16 cellular contexts compared by ENCODE assay signal in genomic region chr1:41866285-41866684, GRCh38. TPM values are rescaled to one million over a fixed set of nuclear protein-coding genes. Genes with fewer than 3 reads are reported as not detected.
A peak's percentile ranks its signal among the peaks of the same experiment; 100 is the strongest.
DNase-seq lines count a peak whose midpoint lies in the region; ATAC-seq and TF ChIP-seq lines count a peak whose summit lies in the region.
"Had no signal": no experiment of that assay in that cellular context is flagged by ENCODE, and none has a peak within 500 bp of the region (broad histone marks: within the 10 kb centered on the region; RNA-seq: fewer than 3 reads in every experiment).

No MANE protein-coding gene starts in this region.

- 97 to 100% methylated on average over 1 to 2 of the region's 2 CpGs for WGBS in endodermal cell (ENCODE audit: insufficient coverage in 1 of 2, insufficient read length in 1 of 2), 2 experiments
- 86% methylated on average over 2 of the region's 2 CpGs for WGBS in mesenchymal stem cell
- WGBS in thyroid gland, 2 donors: 61 to 77% methylated on average over 2 of the region's 2 CpGs

- H4K91ac ChIP-seq in mesenchymal stem cell (ENCODE audit: low read length): peak overlapping the region; percentile 14

- no peak overlapping the region for H2AFZ ChIP-seq in mesenchymal stem cell (ENCODE audit: low read depth, low read length)

- H3K36me3 Mint-ChIP-seq in endodermal cell (ENCODE audit: low read depth): no peaks in the 10 kb centered on the region
- peaks cover 2% of the 10 kb centered on the region for H3K36me3 Mint-ChIP-seq in activated CD4-positive, alpha-beta memory T cell treated with anti-CD3 and anti-CD28 coated beads for 36 hours

- no peak overlapping the region for H3K14ac ChIP-seq in mesenchymal stem cell (ENCODE audit: low read length in 2 of 2)

- H3K18ac ChIP-seq in mesenchymal stem cell (ENCODE audit: low read depth in 1 of 2, low read length in 2 of 2): no peak overlapping the region

- ATAC-seq in Right ventricle myocardium superior (ENCODE audit: poor library complexity) (peak; percentile 82), left cardiac atrium (no peak)

- no peak for TF ChIP-seq CTCF in endodermal cell (conservative IDR thresholded peaks at IDR 0.05)
- TF ChIP-seq CTCF in thyroid gland (IDR thresholded peaks at IDR 0.05): no peak
- no peak for TF ChIP-seq CTCF in GM20000 (IDR thresholded peaks at IDR 0.05; ENCODE audit: extremely low read depth, missing control alignments)

- H3K4me1 ChIP-seq in endodermal cell (ENCODE audit: control insufficient read depth, insufficient read depth, low read length) (peaks cover 27% of the 10 kb centered on the region), mesenchymal stem cell (ENCODE audit: control insufficient read depth, insufficient read depth, low read depth, low read length) (peaks cover 28% of the 10 kb centered on the region), thyroid gland (peaks cover 0 to 8% of the 10 kb centered on the region in 2 donors)

- POLR2A ChIA-PET in activated CD4-positive, alpha-beta memory T cell treated with anti-CD3 and anti-CD28 coated beads for 36 hours (lab: Charles Lee): no interaction called here

- no peak overlapping the region for H3K4ac ChIP-seq in mesenchymal stem cell (ENCODE audit: low read depth in 1 of 2, low read length in 2 of 2)

- H3K4me2 ChIP-seq in mesenchymal stem cell (ENCODE audit: low read length, poor library complexity, severe bottlenecking): no peak overlapping the region

- CTCF ChIA-PET in activated CD4-positive, alpha-beta memory T cell treated with anti-CD3 and anti-CD28 coated beads for 36 hours (lab: Charles Lee): interaction anchor here (0.6 to 1.8 kb wide), 3 partner anchors 25 to 292 kb away, joined by 3 to 7 read pairs (median 3); no protein-coding TSS in a partner anchor

- H3K27me3 Mint-ChIP-seq in endodermal cell (ENCODE audit: insufficient read depth): peaks cover 60% of the 10 kb centered on the region
- H3K27me3 Mint-ChIP-seq in activated CD4-positive, alpha-beta memory T cell treated with anti-CD3 and anti-CD28 coated beads for 36 hours: no peaks in the 10 kb centered on the region

- H3K23ac ChIP-seq in mesenchymal stem cell (ENCODE audit: low read length in 2 of 2): no peak overlapping the region

- no peak overlapping the region for H2BK5ac ChIP-seq in mesenchymal stem cell (ENCODE audit: low read depth, low read length, poor library complexity, severe bottlenecking)

- DNase-seq in Right ventricle myocardium superior: peak; percentile 60
- DNase-seq in left cardiac atrium: no peak
- DNase-seq in endodermal cell: no peak
- DNase-seq in mesenchymal stem cell: no peak
- DNase-seq in thyroid gland: peak; percentile 36 to 58
- no peak for DNase-seq in iPS-NIHi7 (ENCODE audit: extremely low spot score)
- DNase-seq in activated CD4-positive, alpha-beta memory T cell treated with anti-CD3 and anti-CD28 coated beads for 36 hours: no peak
- DNase-seq in GM20000 (ENCODE audit: low spot score): no peak
- DNase-seq: AML-193, DMS53, Kasumi-1, NCI-H1694, NCI-H2081 treated with DMSO at 0.1 percent for 48 hours, NCI-H446, NCI-H526, SHP77 had no signal

- H3K9me3 Mint-ChIP-seq in endodermal cell: no peaks in the 10 kb centered on the region
- H3K9me3 Mint-ChIP-seq in activated CD4-positive, alpha-beta memory T cell treated with anti-CD3 and anti-CD28 coated beads for 36 hours: no peaks in the 10 kb centered on the region

- no peak overlapping the region for H3K4me3 Mint-ChIP-seq in endodermal cell
- no peak overlapping the region for H3K4me3 Mint-ChIP-seq in activated CD4-positive, alpha-beta memory T cell treated with anti-CD3 and anti-CD28 coated beads for 36 hours

- H3K27me3 ChIP-seq in endodermal cell (ENCODE audit: control insufficient read depth, insufficient read depth, low read length, poor library complexity, severe bottlenecking): peaks cover 46% of the 10 kb centered on the region
- H3K27me3 ChIP-seq in mesenchymal stem cell (ENCODE audit: control insufficient read depth in 1 of 2, insufficient read depth in 1 of 2, low read length in 2 of 2): peaks cover 0 to 8% of the 10 kb centered on the region in 2 experiments
- H3K27me3 ChIP-seq in thyroid gland: no peaks in the 10 kb centered on the region

- no peak overlapping the region for H2BK12ac ChIP-seq in mesenchymal stem cell (ENCODE audit: low read length in 2 of 2)

- H3K4me3 ChIP-seq in endodermal cell (ENCODE audit: low read length): no peak overlapping the region
- H3K4me3 ChIP-seq in mesenchymal stem cell (ENCODE audit: insufficient read depth in 1 of 2, low read depth in 1 of 2, low read length in 2 of 2): no peak overlapping the region
- no peak overlapping the region for H3K4me3 ChIP-seq in thyroid gland (replicated peaks in 1 of 3)

- H3K27ac ChIP-seq in endodermal cell (ENCODE audit: low read depth, low read length) (no peak overlapping the region), mesenchymal stem cell (ENCODE audit: low read length, poor library complexity, severe bottlenecking) (no peak overlapping the region), thyroid gland (no peak overlapping the region)

- no peak overlapping the region for H4K8ac ChIP-seq in mesenchymal stem cell (ENCODE audit: low read length)

- H3K9ac ChIP-seq in endodermal cell (ENCODE audit: extremely low read depth, low read length, poor library complexity, severe bottlenecking): no peak overlapping the region
- no peak overlapping the region for H3K9ac ChIP-seq in mesenchymal stem cell (ENCODE audit: low read length)

- H2BK15ac ChIP-seq in mesenchymal stem cell (ENCODE audit: low read depth, poor library complexity, severe bottlenecking): no peak overlapping the region

- no peak overlapping the region for H2BK120ac ChIP-seq in mesenchymal stem cell (ENCODE audit: low read depth, low read length)

- H3K36me3 ChIP-seq in endodermal cell (ENCODE audit: control insufficient read depth, insufficient read depth, low read length): no peaks in the 10 kb centered on the region
- no peaks in the 10 kb centered on the region for H3K36me3 ChIP-seq in mesenchymal stem cell (ENCODE audit: control insufficient read depth in 1 of 2, insufficient read depth in 2 of 2, low read depth in 1 of 2, low read length in 2 of 2)
- no peaks in the 10 kb centered on the region for H3K36me3 ChIP-seq in thyroid gland

- peaks cover 50% of the 10 kb centered on the region for H3K4me1 Mint-ChIP-seq in endodermal cell
- peaks cover 52% of the 10 kb centered on the region for H3K4me1 Mint-ChIP-seq in activated CD4-positive, alpha-beta memory T cell treated with anti-CD3 and anti-CD28 coated beads for 36 hours (ENCODE audit: low read depth)

- no peak for TF ChIP-seq POLR2A in thyroid gland (IDR thresholded peaks at IDR 0.05)

- no peak overlapping the region for H2AK5ac ChIP-seq in mesenchymal stem cell (ENCODE audit: low read length, severe bottlenecking)

- H3K9me3 ChIP-seq in endodermal cell (ENCODE audit: control insufficient read depth, low read length): no peaks in the 10 kb centered on the region
- no peaks in the 10 kb centered on the region for H3K9me3 ChIP-seq in mesenchymal stem cell (ENCODE audit: control insufficient read depth, low read length)
- no peaks in the 10 kb centered on the region for H3K9me3 ChIP-seq in thyroid gland

- intact Hi-C loops in Right ventricle myocardium superior (cut with DNase I) (no loop called here), left cardiac atrium (cut with DNase I) (no loop called here), thyroid gland (cut with DNase I) (no loop called here)
- intact Hi-C loops in activated CD4-positive, alpha-beta memory T cell treated with anti-CD3 and anti-CD28 coated beads for 36 hours (cut with micrococcal nuclease): loop anchor here (10.0 kb wide), 1 partner anchor 149 kb away; no protein-coding TSS in a partner anchor

- H3K79me1 ChIP-seq in mesenchymal stem cell (replicated peaks; ENCODE audit: low read length, poor library complexity, severe bottlenecking): peaks cover 33% of the 10 kb centered on the region

- peak overlapping the region; percentile 41 for H3K27ac Mint-ChIP-seq in endodermal cell
- no peak overlapping the region for H3K27ac Mint-ChIP-seq in activated CD4-positive, alpha-beta memory T cell treated with anti-CD3 and anti-CD28 coated beads for 36 hours

RNA-seq across cellular contexts. Expression of gene HIVEP3, which starts 52.4 kb away (rescaled TPM):
- total RNA-seq in Right ventricle myocardium superior (6.4 TPM), left cardiac atrium (1 to 10 TPM; 6.6 to 7.2 TPM), endodermal cell (under 1 TPM; 0.13 to 0.99 TPM), thyroid gland (10 to 100 TPM in 3 of 4 donors, 1 to 10 TPM in 1; 9.7 to 13.5 (median 12.5) TPM)
- 0.82 TPM for polyA plus RNA-seq in endodermal cell (2013, experiment 1 of 2)
- 1.1 TPM for polyA plus RNA-seq in endodermal cell (2013, experiment 2 of 2)
- 3.5 TPM for polyA plus RNA-seq in mesenchymal stem cell (2013, experiment 1 of 2)
- polyA plus RNA-seq in mesenchymal stem cell (2013, experiment 2 of 2): 3.6 TPM
- total RNA-seq in activated CD4-positive, alpha-beta memory T cell treated with anti-CD3 and anti-CD28 coated beads for 36 hours: 10 to 100 TPM; 25.3 to 26.2 TPM

Comparison
In these comparisons a context has a peak if more than half of its experiments do, and no peak if none do; other contexts are left out.
1. DNase-seq: peak in Right ventricle myocardium superior (single experiment) and thyroid gland (2 of 2); none in left cardiac atrium (single experiment), endodermal cell (single experiment), mesenchymal stem cell (single experiment), iPS-NIHi7 (single experiment), activated CD4-positive, alpha-beta memory T cell treated with anti-CD3 and anti-CD28 coated beads for 36 hours (single experiment) and GM20000 (single experiment).